9 cellular contexts compared by ENCODE assay signal in the genomic region with DNA sequence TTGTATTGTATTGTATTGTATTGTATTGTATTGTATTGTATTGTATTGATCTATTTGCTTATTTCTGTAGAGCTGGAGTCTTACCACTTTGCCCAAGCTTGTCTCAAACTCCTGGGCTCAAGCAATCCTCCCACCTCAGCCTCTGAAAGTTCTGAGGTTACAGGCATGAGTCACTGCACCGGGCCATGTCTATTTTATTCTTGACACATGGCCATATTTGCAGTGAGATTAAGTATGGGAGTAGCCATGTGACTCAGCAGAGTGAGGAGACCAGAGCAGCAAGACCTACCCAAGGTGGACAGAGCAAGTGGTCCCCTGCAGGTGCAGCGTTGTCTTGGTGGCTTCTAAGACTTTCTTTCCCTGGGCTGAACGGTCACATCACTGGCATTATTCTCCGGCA. TPM values are rescaled to one million over a fixed set of nuclear protein-coding genes. Genes with fewer than 3 reads are reported as not detected.
A peak's percentile ranks its signal among the peaks of the same experiment; 100 is the strongest.
DNase-seq lines count a peak whose midpoint lies in the region; ATAC-seq, FAIRE-seq and TF ChIP-seq lines count a peak whose summit lies in the region.
"Had no signal": no experiment of that assay in that cellular context is flagged by ENCODE, and none has a peak within 500 bp of the region (broad histone marks: within the 10 kb centered on the region; RNA-seq: fewer than 3 reads in every experiment).

No MANE protein-coding gene starts in this region.

- H3K27me3 ChIP-seq in kidney epithelial cell (ENCODE audit: control insufficient read depth, insufficient read depth, low read length) = no peaks in the 10 kb centered on the region

- DNase-seq in MV-4-11 (lab: John Stamatoyannopoulos, UW) = peak; percentile 48
- DNase-seq in kidney epithelial cell (ENCODE audit: low read depth) = peak; percentile 23
- DNase-seq in GM13976 (ENCODE audit: low spot score) = no peak
- no peak for DNase-seq in foreskin melanocyte
- DNase-seq in GM19239 (ENCODE audit: insufficient read length, low spot score) = no peak
- no peak for DNase-seq in hypothalamus (lab: John Stamatoyannopoulos, UW)
- DNase-seq: heart right ventricle had no signal

- ATAC-seq in GM18520 (IDR thresholded peaks at IDR 0.05; ENCODE audit: unreplicated experiment) = peak; percentile 94
- peak; percentile 87 for ATAC-seq in HG02571 (IDR thresholded peaks at IDR 0.05; ENCODE audit: unreplicated experiment)

- no peaks in the 10 kb centered on the region for H3K36me3 ChIP-seq in kidney epithelial cell (ENCODE audit: control insufficient read depth, insufficient read depth, low read length)
- H3K36me3 ChIP-seq: heart right ventricle had no signal

- no peak overlapping the region for H3K4me3 ChIP-seq in kidney epithelial cell (ENCODE audit: low read depth, low read length)
- H3K4me3 ChIP-seq: heart right ventricle had no signal

- TF ChIP-seq CTCF in kidney epithelial cell (IDR thresholded peaks at IDR 0.05; ENCODE audit: insufficient read depth, low read length, poor library complexity, severe bottlenecking) = no peak
- no peak for TF ChIP-seq CTCF in GM13976 (IDR thresholded peaks at IDR 0.05; ENCODE audit: borderline replicate concordance, control extremely low read depth, extremely low read depth, insufficient read depth, missing control alignments)

- no peak for FAIRE-seq in GM19239 (lab: Jason Lieb, UNC)

- in situ Hi-C loops in GM13976 (cut with MboI; ENCODE audit: low sequenced_read_pairs, unreplicated experiment) = no loop called here

RNA-seq across cellular contexts. Expression of a gene that starts 49.1 kb away (rescaled TPM):
- 79.1 and 83.6 TPM in 2 replicates for total RNA-seq in kidney epithelial cell

Comparison
In these comparisons a context has a peak if more than half of its experiments do, and no peak if none do; other contexts are left out.
1. DNase-seq: peak in MV-4-11 (single experiment) and kidney epithelial cell (single experiment); none in GM13976 (single experiment), foreskin melanocyte (single experiment), GM19239 (single experiment) and hypothalamus (0 of 51).